Comparison of ENCODE assay signal across 8 cellular contexts in the genomic region with DNA sequence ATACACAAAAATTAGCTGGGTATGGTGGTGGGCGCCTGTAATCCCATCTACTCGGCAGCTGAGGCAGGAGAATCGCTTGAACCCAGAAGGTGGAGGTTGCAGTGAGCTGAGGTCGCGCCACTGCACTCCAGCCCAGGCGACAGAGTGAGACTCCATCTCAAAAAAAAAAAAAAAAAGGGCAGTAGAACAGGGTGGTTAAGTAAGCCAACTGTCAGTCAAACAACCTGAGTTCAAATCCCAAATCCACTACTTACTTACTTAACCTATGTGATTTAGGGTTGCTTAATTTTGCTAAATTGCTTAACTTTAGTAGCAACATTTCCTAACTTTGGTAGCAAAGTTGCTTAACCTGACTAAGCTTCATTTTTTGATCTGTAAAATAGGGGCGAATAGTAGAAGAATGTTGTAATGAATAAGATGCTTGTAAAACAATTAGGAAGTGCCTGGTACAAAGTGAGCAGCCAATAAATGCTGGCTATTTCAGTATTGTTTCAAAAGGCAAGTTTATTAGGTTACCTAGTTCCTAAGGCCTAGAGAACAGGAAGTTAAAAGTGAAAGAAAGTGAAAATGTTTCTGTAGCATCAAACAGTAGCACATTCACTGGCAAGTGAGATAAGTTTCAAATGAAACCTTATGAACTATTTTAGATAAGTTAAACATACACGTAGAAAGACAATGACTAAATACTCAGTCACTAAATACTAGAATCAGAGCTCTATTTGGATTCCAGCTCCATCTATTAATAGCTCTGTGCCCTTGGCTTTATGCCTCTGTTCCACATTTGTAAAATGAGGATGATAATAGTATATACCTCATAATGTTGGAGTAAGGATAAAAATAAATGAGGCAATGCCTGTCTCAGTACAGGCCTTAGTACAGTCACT.
DNase-seq lines count a peak whose midpoint lies in the region; ATAC-seq and TF ChIP-seq lines count a peak whose summit lies in the region.

No MANE protein-coding gene starts in this region.

- H3K27ac Mint-ChIP-seq in progenitor cell of endocrine pancreas: peak overlapping the region; percentile 57
- no peak overlapping the region for H3K27ac Mint-ChIP-seq in chondrocyte (ENCODE audit: unreplicated experiment)

- H3K27me3 ChIP-seq in effector memory CD4-positive, alpha-beta T cell (replicated peaks; ENCODE audit: control insufficient read depth, insufficient read depth, low read length, poor library complexity, severe bottlenecking): no peaks in the 10 kb centered on the region

- peak; percentile 34 for DNase-seq in CD1c-positive myeloid dendritic cell (ENCODE audit: extremely low spot score)
- DNase-seq in LHCN-M2 (ENCODE audit: low read depth): peak; percentile 71
- DNase-seq in central memory CD4-positive, alpha-beta T cell: peak; percentile 2
- DNase-seq in progenitor cell of endocrine pancreas (ENCODE audit: low spot score, unreplicated experiment): no peak
- DNase-seq in chondrocyte (ENCODE audit: low spot score): no peak
- DNase-seq in COLO668 (lab: John Stamatoyannopoulos, UW; ENCODE audit: unreplicated experiment): no peak
- no peak for DNase-seq in effector memory CD4-positive, alpha-beta T cell

- no peak overlapping the region for H3K4me3 ChIP-seq in effector memory CD4-positive, alpha-beta T cell (ENCODE audit: insufficient read depth, low read depth, low read length, poor library complexity, severe bottlenecking)

- no peaks in the 10 kb centered on the region for H3K9me3 ChIP-seq in effector memory CD4-positive, alpha-beta T cell (ENCODE audit: control insufficient read depth, low read length)

- H3K36me3 Mint-ChIP-seq in progenitor cell of endocrine pancreas (ENCODE audit: insufficient read depth) (no peaks in the 10 kb centered on the region), chondrocyte (ENCODE audit: low read depth) (no peaks in the 10 kb centered on the region)

- no peak overlapping the region for H3K27ac ChIP-seq in effector memory CD4-positive, alpha-beta T cell (ENCODE audit: insufficient read depth, low read length, poor library complexity, severe bottlenecking)

- no peak overlapping the region for H3K4me3 Mint-ChIP-seq in progenitor cell of endocrine pancreas (ENCODE audit: low read depth)
- no peak overlapping the region for H3K4me3 Mint-ChIP-seq in chondrocyte (ENCODE audit: unreplicated experiment)

- H3K27me3 Mint-ChIP-seq in progenitor cell of endocrine pancreas: no peaks in the 10 kb centered on the region
- H3K27me3 Mint-ChIP-seq in chondrocyte (ENCODE audit: low read depth): peaks cover 9% of the 10 kb centered on the region

- no peak for TF ChIP-seq CTCF in progenitor cell of endocrine pancreas (IDR thresholded peaks at IDR 0.05; ENCODE audit: unreplicated experiment)
- TF ChIP-seq CTCF in chondrocyte (IDR thresholded peaks at IDR 0.05): no peak

- peaks cover 53% of the 10 kb centered on the region for H3K4me1 Mint-ChIP-seq in progenitor cell of endocrine pancreas (ENCODE audit: low read depth)
- H3K4me1 Mint-ChIP-seq in chondrocyte (ENCODE audit: low read depth): peaks cover 10% of the 10 kb centered on the region

- ATAC-seq in GM19467 (IDR thresholded peaks at IDR 0.05; ENCODE audit: unreplicated experiment): peak; percentile 69

- H3K9me3 Mint-ChIP-seq in progenitor cell of endocrine pancreas (ENCODE audit: low read depth): no peaks in the 10 kb centered on the region
- H3K9me3 Mint-ChIP-seq in chondrocyte (ENCODE audit: low read depth): no peaks in the 10 kb centered on the region

- H3K36me3 ChIP-seq in effector memory CD4-positive, alpha-beta T cell (ENCODE audit: control insufficient read depth, insufficient read depth, low read length): no peaks in the 10 kb centered on the region

- H3K4me1 ChIP-seq in effector memory CD4-positive, alpha-beta T cell (ENCODE audit: control insufficient read depth, insufficient read depth, low read length, poor library complexity, severe bottlenecking): no peaks in the 10 kb centered on the region

Comparison
In these comparisons a context has a peak if more than half of its experiments do, and no peak if none do; other contexts are left out.
1. DNase-seq: peak in CD1c-positive myeloid dendritic cell (single experiment), LHCN-M2 (single experiment) and central memory CD4-positive, alpha-beta T cell (single experiment); none in progenitor cell of endocrine pancreas (single experiment), chondrocyte (single experiment), COLO668 (single experiment) and effector memory CD4-positive, alpha-beta T cell (0 of 3).